Comparison of ENCODE assay signal across 8 cellular contexts in genomic region chr2:61469424-61470121, GRCh38. TPM values are rescaled to one million over a fixed set of nuclear protein-coding genes. Genes with fewer than 3 reads are reported as not detected.
A peak's percentile ranks its signal among the peaks of the same experiment; 100 is the strongest.
DNase-seq lines count a peak whose midpoint lies in the region; ATAC-seq and TF ChIP-seq lines count a peak whose summit lies in the region.

No MANE protein-coding gene starts in this region.

- H3K27ac ChIP-seq in 22Rv1: peak overlapping the region; percentile 91

- peaks cover 9% of the 10 kb centered on the region for H3K36me3 Mint-ChIP-seq in activated naive CD8-positive, alpha-beta T cell treated with anti-CD3 and anti-CD28 coated beads, Interleukin-2, amount 10 ng/mL, durations not matched to agents 7 days and 5 days

- ATAC-seq in activated naive CD8-positive, alpha-beta T cell treated with anti-CD3 and anti-CD28 coated beads, Interleukin-2, amount 10 ng/mL, durations not matched to agents 7 days and 5 days (ENCODE audit: low read depth): no peak
- ATAC-seq in left lobe of liver (no peak), HG03280 (IDR thresholded peaks at IDR 0.05; ENCODE audit: unreplicated experiment) (no peak)

- no peaks in the 10 kb centered on the region for H3K27me3 Mint-ChIP-seq in activated naive CD8-positive, alpha-beta T cell treated with anti-CD3 and anti-CD28 coated beads, Interleukin-2, amount 10 ng/mL, durations not matched to agents 7 days and 5 days

- POLR2A ChIA-PET in activated naive CD8-positive, alpha-beta T cell treated with anti-CD3 and anti-CD28 coated beads, Interleukin-2, amount 10 ng/mL, durations not matched to agents 7 days and 5 days (lab: Charles Lee): interaction anchor here (0.6 to 3.0 kb wide), 10 partner anchors 34 to 452 kb away, joined by 3 to 13 read pairs (median 4); partner anchors contain the start of genes PEX13 and XPO1

- DNase-seq in GM12865 (ENCODE audit: low read depth): no peak
- DNase-seq in activated naive CD8-positive, alpha-beta T cell treated with anti-CD3 and anti-CD28 coated beads, Interleukin-2, amount 10 ng/mL, durations not matched to agents 7 days and 5 days: no peak
- peak; percentile 29 for DNase-seq in iris pigment epithelial cell (ENCODE audit: low read depth)
- DNase-seq in superior temporal gyrus (ENCODE audit: extremely low spot score): peak; percentile 44
- no peak for DNase-seq in left lobe of liver (ENCODE audit: low spot score)
- no peak for DNase-seq in activated gamma-delta T cell (lab: John Stamatoyannopoulos, UW)

- peak overlapping the region; percentile 74 for H3K4me3 ChIP-seq in GM12865 (ENCODE audit: low read depth, low read length)

- peak overlapping the region; percentile 95 for H3K27ac Mint-ChIP-seq in activated naive CD8-positive, alpha-beta T cell treated with anti-CD3 and anti-CD28 coated beads, Interleukin-2, amount 10 ng/mL, durations not matched to agents 7 days and 5 days

- peak overlapping the region; percentile 94 for H3K4me3 Mint-ChIP-seq in activated naive CD8-positive, alpha-beta T cell treated with anti-CD3 and anti-CD28 coated beads, Interleukin-2, amount 10 ng/mL, durations not matched to agents 7 days and 5 days

- TF ChIP-seq CTCF in 22Rv1 (IDR thresholded peaks at IDR 0.05) (no peak), GM12865 (IDR thresholded peaks at IDR 0.05; ENCODE audit: insufficient read depth, low read depth, low read length, missing control alignments) (no peak)

- no peaks in the 10 kb centered on the region for H3K9me3 Mint-ChIP-seq in activated naive CD8-positive, alpha-beta T cell treated with anti-CD3 and anti-CD28 coated beads, Interleukin-2, amount 10 ng/mL, durations not matched to agents 7 days and 5 days

- H3K4me1 Mint-ChIP-seq in activated naive CD8-positive, alpha-beta T cell treated with anti-CD3 and anti-CD28 coated beads, Interleukin-2, amount 10 ng/mL, durations not matched to agents 7 days and 5 days: peaks cover 24% of the 10 kb centered on the region

RNA-seq across cellular contexts. Expression of gene USP34, which starts 1.3 kb away (rescaled TPM):
- 100 to 1,000 TPM; 109 to 111 TPM for total RNA-seq in activated naive CD8-positive, alpha-beta T cell treated with anti-CD3 and anti-CD28 coated beads, Interleukin-2, amount 10 ng/mL, durations not matched to agents 7 days and 5 days
- total RNA-seq in left lobe of liver: 37.0 TPM

Comparison
In these comparisons a context has a peak if more than half of its experiments do, and no peak if none do; other contexts are left out.
1. DNase-seq: peak in iris pigment epithelial cell (single experiment) and superior temporal gyrus (single experiment); none in GM12865 (single experiment), activated naive CD8-positive, alpha-beta T cell treated with anti-CD3 and anti-CD28 coated beads, Interleukin-2, amount 10 ng/mL, durations not matched to agents 7 days and 5 days (single experiment), left lobe of liver (single experiment) and activated gamma-delta T cell (single experiment).